8 cellular contexts compared by ENCODE assay signal in the genomic region with DNA sequence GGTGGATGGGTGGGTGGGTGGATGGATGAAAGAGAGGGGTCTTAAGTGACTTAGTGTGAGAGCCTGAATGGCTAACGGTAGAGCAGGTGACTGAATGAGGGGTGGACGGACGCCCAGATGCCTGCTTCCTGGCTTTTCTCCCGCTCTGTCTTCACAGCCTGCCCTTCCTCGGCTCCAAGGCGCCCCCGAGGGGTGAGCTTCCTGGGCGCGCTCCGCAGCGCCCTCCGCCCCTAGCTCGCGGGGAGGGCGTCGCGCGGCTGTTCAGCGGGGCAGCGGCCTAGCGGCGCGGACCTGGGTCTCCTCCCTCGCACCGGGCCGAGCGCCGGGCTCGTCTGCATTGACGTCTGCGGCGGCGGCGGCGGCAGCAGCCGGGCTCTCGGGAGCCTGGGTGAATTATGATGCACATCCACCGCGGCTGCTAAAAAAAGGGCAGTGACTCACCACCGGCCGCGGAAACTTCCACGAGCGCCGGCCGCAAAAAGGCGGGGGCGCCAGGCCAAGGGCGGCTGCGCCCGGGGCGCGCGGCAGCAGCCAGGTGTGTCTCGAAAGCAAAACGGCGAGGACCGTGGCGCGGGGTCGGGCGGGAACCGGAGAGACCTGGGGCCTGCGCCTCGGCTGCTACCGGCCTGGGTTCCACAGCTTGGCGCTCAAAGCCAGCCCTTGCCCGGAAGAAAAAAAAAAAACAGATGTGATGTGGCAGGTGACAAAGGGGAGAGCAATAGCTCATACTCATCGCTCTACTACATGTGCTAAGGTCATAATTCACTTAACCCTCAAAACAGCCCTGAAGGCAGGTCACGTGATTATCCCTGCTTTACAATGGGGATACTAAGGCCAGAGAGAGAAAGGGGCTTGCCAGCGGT.
DNase-seq lines count a peak whose midpoint lies in the region; ATAC-seq and TF ChIP-seq lines count a peak whose summit lies in the region.

No MANE protein-coding gene starts in this region.

- CTCF ChIA-PET in AG04449 (lab: Yijun Ruan, JAX), result interaction anchor here (0.6 to 2.0 kb wide), 7 partner anchors 9 to 264 kb away, joined by 3 to 7 read pairs (median 4); no protein-coding TSS in a partner anchor

- DNase-seq in AG04449 (ENCODE audit: low read depth, low spot score) (no peak), NCI-H748 treated with DMSO at 0.1 percent for 48 hours (lab: John Stamatoyannopoulos, UW) (peak; percentile 23), epithelial cell of proximal tubule (ENCODE audit: low read depth) (no peak)
- DNase-seq in activated T-cell treated with anti-CD3 and anti-CD28 coated beads, Interleukin-2, amount 50 U/mL, for 1 hour, result peak; percentile 69
- DNase-seq in stimulated activated CD8-positive, alpha-beta memory T cell treated with anti-CD3 and anti-CD28 coated beads, Interleukin-4, amount 100 ng/mL, for 24 hours (ENCODE audit: low read depth), result peak; percentile 77

- POLR2A ChIA-PET in AG04449 (lab: Yijun Ruan, JAX), result no interaction called here

- H3K27me3 ChIP-seq in mucosa of stomach (ENCODE audit: control insufficient read depth, insufficient read depth, low read length), result peaks cover 3% of the 10 kb centered on the region

- peak overlapping the region; percentile 51 for H3K4me3 ChIP-seq in AG04449 (ENCODE audit: low read depth, low read length)
- H3K4me3 ChIP-seq in epithelial cell of proximal tubule (ENCODE audit: low read depth, low read length), result peak overlapping the region; percentile 53
- no peak overlapping the region for H3K4me3 ChIP-seq in mucosa of stomach (ENCODE audit: low read length)

- ATAC-seq in GM18517 (IDR thresholded peaks at IDR 0.05; ENCODE audit: unreplicated experiment) (peak; percentile 88), HG03039 (IDR thresholded peaks at IDR 0.05; ENCODE audit: unreplicated experiment) (peak; percentile 87)

- peak; percentile 27 for TF ChIP-seq CTCF in AG04449 (IDR thresholded peaks at IDR 0.05; ENCODE audit: insufficient read depth, low read length, missing control alignments)
- TF ChIP-seq CTCF in epithelial cell of proximal tubule (conservative IDR thresholded peaks at IDR 0.05; ENCODE audit: low read depth, low read length), result peak; percentile 36

- no peaks in the 10 kb centered on the region for H3K36me3 ChIP-seq in mucosa of stomach (ENCODE audit: control insufficient read depth, insufficient read depth, low read length)

- H3K9ac ChIP-seq in mucosa of stomach (ENCODE audit: low read length), result peak overlapping the region; percentile 28

- peaks cover 5% of the 10 kb centered on the region for H3K4me1 ChIP-seq in mucosa of stomach (ENCODE audit: control insufficient read depth, insufficient read depth, low read length)

- no peaks in the 10 kb centered on the region for H3K9me3 ChIP-seq in mucosa of stomach (ENCODE audit: control insufficient read depth, low read length)

Comparison
In these comparisons a context has a peak if more than half of its experiments do, and no peak if none do; other contexts are left out.
1. DNase-seq: peak in NCI-H748 treated with DMSO at 0.1 percent for 48 hours (single experiment), activated T-cell treated with anti-CD3 and anti-CD28 coated beads, Interleukin-2, amount 50 U/mL, for 1 hour (single experiment) and stimulated activated CD8-positive, alpha-beta memory T cell treated with anti-CD3 and anti-CD28 coated beads, Interleukin-4, amount 100 ng/mL, for 24 hours (single experiment); none in AG04449 (single experiment) and epithelial cell of proximal tubule (single experiment).